ENCODE assay signal across 33 cellular contexts in the genomic region with DNA sequence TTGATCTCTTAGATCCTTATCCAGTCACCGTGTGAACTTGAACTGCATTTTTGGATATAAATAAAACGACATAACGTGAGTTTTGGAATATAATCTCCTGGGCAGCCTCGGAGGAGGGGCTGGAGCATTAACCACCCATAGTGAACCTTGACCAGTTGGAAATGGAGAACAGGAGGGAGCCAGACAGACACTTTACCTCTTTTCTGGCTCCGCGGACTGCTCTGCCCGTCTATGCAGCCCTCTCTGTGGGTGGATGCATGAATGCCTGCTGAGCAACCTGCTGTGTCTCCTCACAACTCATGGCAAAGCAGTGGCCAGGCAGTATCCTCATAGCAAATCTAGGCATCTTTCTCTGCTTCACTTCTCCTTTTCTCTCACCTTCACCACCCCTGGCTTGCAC.
"Had no signal": no experiment of that assay in that cellular context is flagged by ENCODE, and none has a peak within 500 bp of the region (broad histone marks: within the 10 kb centered on the region; RNA-seq: fewer than 3 reads in every experiment).

No MANE protein-coding gene starts in this region.

- H3K36me3 ChIP-seq: adrenal gland, esophagus muscularis mucosa, gastrocnemius medialis, WERI-Rb-1 had no signal

- DNase-seq: activated B cell treated with CpG ODN at 0.5 μM for 24 hours; activated CD4-positive, alpha-beta memory T cell treated with anti-CD3 and anti-CD28 coated beads for 36 hours; activated CD4-positive, alpha-beta T cell treated with anti-CD3 and anti-CD28 coated beads for 48 hours; activated CD4-positive, alpha-beta T cell treated with anti-CD3 and anti-CD28 coated beads, Interleukin-2, amount 50 U/mL, for 1 hour; activated CD8-positive, alpha-beta memory T cell treated with anti-CD3 and anti-CD28 coated beads, Interleukin-2, amount 10 ng/mL, durations not matched to agents 7 days and 5 days; activated CD8-positive, alpha-beta memory T cell treated with anti-CD3 and anti-CD28 coated beads, Interleukin-2, amount 50 U/mL, for 4 hours; activated CD8-positive, alpha-beta T cell treated with anti-CD3 and anti-CD28 coated beads, Interleukin-2, amount 10 ng/mL, durations not matched to agents 7 days and 5 days; activated effector memory CD4-positive, alpha-beta T cell treated with anti-CD3 and anti-CD28 coated beads, Interleukin-2, amount 50 U/mL, for 16 hours; activated naive CD4-positive, alpha-beta T cell treated with anti-CD3 and anti-CD28 coated beads for 36 hours; activated naive CD8-positive, alpha-beta T cell treated with anti-CD3 and anti-CD28 coated beads for 36 hours; activated naive CD8-positive, alpha-beta T cell treated with anti-CD3 and anti-CD28 coated beads, Interleukin-2, amount 50 U/mL, for 24 hours; activated T-cell treated with anti-CD3 and anti-CD28 coated beads, Interleukin-2, amount 50 U/mL, for 1 hour; activated T-cell treated with anti-CD3 and anti-CD28 coated beads, Interleukin-2, amount 50 U/mL, for 48 hours; adrenal gland; amygdala; aorta; body of pancreas; caudate nucleus; cortex of kidney; dermis blood vessel endothelial cell; effector CD4-positive, alpha-beta T cell; effector memory CD8-positive, alpha-beta T cell; erythroblast; foreskin keratinocyte; gastrocnemius medialis; glutamatergic neuron; T-helper 1 cell; T-helper 17 cell; T1000; WERI-Rb-1 had no signal

- H3K4me1 ChIP-seq: esophagus muscularis mucosa, gastrocnemius medialis had no signal

- H3K27ac ChIP-seq: adrenal gland, body of pancreas, esophagus muscularis mucosa, foreskin keratinocyte, gastrocnemius medialis, WERI-Rb-1 had no signal

- H3K27me3 ChIP-seq: adrenal gland, body of pancreas, foreskin keratinocyte, gastrocnemius medialis had no signal

- ATAC-seq: activated CD4-positive, CD25-positive, alpha-beta regulatory T cell treated with anti-CD3 and anti-CD28 coated beads, Interleukin-2, amount 50 U/mL, for 24 hours; activated CD8-positive, alpha-beta memory T cell treated with anti-CD3 and anti-CD28 coated beads, Interleukin-2, amount 10 ng/mL, durations not matched to agents 7 days and 5 days; activated CD8-positive, alpha-beta T cell treated with anti-CD3 and anti-CD28 coated beads, Interleukin-2, amount 10 ng/mL, durations not matched to agents 7 days and 5 days; activated naive CD8-positive, alpha-beta T cell treated with anti-CD3 and anti-CD28 coated beads, Interleukin-2, amount 50 U/mL, for 24 hours; body of pancreas; effector memory CD8-positive, alpha-beta T cell; foreskin keratinocyte; gastrocnemius medialis; T-helper 17 cell had no signal

- H3K4me3 ChIP-seq: adrenal gland, body of pancreas, esophagus muscularis mucosa, gastrocnemius medialis had no signal

- H3K9me3 ChIP-seq: adrenal gland, body of pancreas, esophagus muscularis mucosa, gastrocnemius medialis had no signal

- FAIRE-seq: colon had no signal
